ENCODE assay signal across 16 cellular contexts in the genomic region with DNA sequence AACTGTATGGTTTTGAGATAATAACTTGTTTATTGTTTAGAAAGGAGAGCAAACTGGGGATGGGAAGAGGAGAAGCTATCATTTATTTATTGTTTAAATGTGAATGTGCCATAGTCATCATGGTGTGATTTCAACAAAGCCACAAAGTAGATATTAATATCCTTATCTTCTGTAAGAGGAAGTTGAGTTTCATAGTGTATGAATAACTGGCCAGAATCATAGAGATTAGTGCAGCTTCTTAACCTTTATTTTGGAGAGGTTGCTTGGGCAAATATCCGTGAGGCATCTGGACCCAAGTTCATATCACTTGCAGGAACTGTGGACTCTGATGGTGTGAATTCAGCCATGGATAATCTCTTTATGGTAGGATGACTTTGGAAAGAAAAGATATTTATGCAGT. TPM values are rescaled to one million over a fixed set of nuclear protein-coding genes. Genes with fewer than 3 reads are reported as not detected.
DNase-seq lines count a peak whose midpoint lies in the region; ATAC-seq, FAIRE-seq and TF ChIP-seq lines count a peak whose summit lies in the region.
"Had no signal": no experiment of that assay in that cellular context is flagged by ENCODE, and none has a peak within 500 bp of the region (broad histone marks: within the 10 kb centered on the region; RNA-seq: fewer than 3 reads in every experiment).

No MANE protein-coding gene starts in this region.

- WGBS in HepG2 (ENCODE audit: low lambda C conversion rate) = 0% methylated on average over 1 of the region's 1 CpG

- no peaks in the 10 kb centered on the region for H4K20me1 ChIP-seq in HepG2 (ENCODE audit: insufficient read depth, low read length)

- POLR2A ChIA-PET in HepG2 (lab: Yijun Ruan, JAX) = interaction anchor here (1.2 to 3.3 kb wide), 2 partner anchors 10 to 27 kb away, joined by 3 to 19 read pairs; a partner anchor contains a TSS

- DNase-seq in HL-60 (ENCODE audit: low read depth in 1 of 2, low spot score in 1 of 2) = no peak
- DNase-seq in NAMALWA (ENCODE audit: low spot score) = peak; percentile 15
- DNase-seq in SIG-M5 treated with dmso at 0.1 percent for 504 hours (lab: John Stamatoyannopoulos, UW; ENCODE audit: unreplicated experiment) = peak; percentile 68
- no peak for DNase-seq in HepG2 (ENCODE audit: low spot score)
- no peak for DNase-seq in GOT3 (lab: John Stamatoyannopoulos, UW)
- DNase-seq in DMS153 (lab: John Stamatoyannopoulos, UW) = no peak
- no peak for DNase-seq in NCI-H1092 treated with DMSO at 0.1 percent for 48 hours (lab: John Stamatoyannopoulos, UW)
- DNase-seq: ACHN, EL, H9, NCI-H1417 treated with DMSO at 0.1 percent for 48 hours, NCI-H2081, NCI-H2227 treated with DMSO at 0.1 percent for 48 hours, NCI-H526, Peyer's patch, Right ventricle myocardium superior had no signal

- no peak overlapping the region for H3K9ac ChIP-seq in HepG2 (ENCODE audit: insufficient read depth, low read depth, low read length)

- TF ChIP-seq EP300 in HepG2 (IDR thresholded peaks at IDR 0.05; ENCODE audit: low read depth in 2 of 2, low read length in 2 of 2) (no peak), HepG2 (CRISPR knock-in tag; IDR thresholded peaks at IDR 0.05; ENCODE audit: borderline replicate concordance) (no peak)

- no peak for TF ChIP-seq CTCF in HL-60 (IDR thresholded peaks at IDR 0.05; ENCODE audit: insufficient read depth, low read length)
- no peak for TF ChIP-seq CTCF in HepG2 (CRISPR knock-in tag; IDR thresholded peaks at IDR 0.05)

- peaks cover 50% of the 10 kb centered on the region for H3K4me1 ChIP-seq in HepG2 (ENCODE audit: insufficient read depth, low read length)
- H3K4me1 ChIP-seq: Peyer's patch had no signal

- peaks cover 10% of the 10 kb centered on the region; the same call in 1 of the 2 replicates for H3K9me3 ChIP-seq in HepG2 (ENCODE audit: low read length)

- ATAC-seq in HepG2 = peak; percentile 13

- no peaks in the 10 kb centered on the region for H3K27me3 ChIP-seq in HL-60 (ENCODE audit: insufficient read depth, poor library complexity, severe bottlenecking)
- no peaks in the 10 kb centered on the region for H3K27me3 ChIP-seq in HepG2 (ENCODE audit: control insufficient read depth in 1 of 2, insufficient read depth in 2 of 2, low read length in 2 of 2)
- H3K27me3 ChIP-seq: Peyer's patch had no signal

- in situ Hi-C loops in HepG2 (cut with HindIII; ENCODE audit: extremely low pct_ligation_motif_present, low pct_unique_long_range_greater_than_20kb) = no loop called here

- H3K4me2 ChIP-seq in HepG2 (ENCODE audit: low read depth, low read length) = no peak overlapping the region

- no peak for TF ChIP-seq POLR2A in HepG2 (IDR thresholded peaks at IDR 0.05; ENCODE audit: insufficient read depth in 1 of 2, low read depth in 2 of 2, low read length in 2 of 2)

- peak overlapping the region; percentile 9; the same call in 1 of the 2 replicates for H3K27ac ChIP-seq in HL-60 (replicated peaks)
- peak overlapping the region; percentile 31 for H3K27ac ChIP-seq in HepG2 (ENCODE audit: extremely low read length, insufficient read depth, low read length)
- H3K27ac ChIP-seq: Peyer's patch had no signal

- intact Hi-C loops in HepG2 (cut with micrococcal nuclease; ENCODE audit: unreplicated experiment) = no loop called here

- no peak for TF ChIP-seq RAD21 in HepG2 (CRISPR knock-in tag; IDR thresholded peaks at IDR 0.05)

- H3K79me2 ChIP-seq in HepG2 (ENCODE audit: insufficient read depth, low read length) = no peaks in the 10 kb centered on the region

- CTCF ChIA-PET in HepG2 (lab: Yijun Ruan, JAX; ENCODE audit: low intra/inter-chr PET ratio, low total read pairs) = no interaction called here

- no peak overlapping the region for H2AFZ ChIP-seq in HepG2 (ENCODE audit: low read length)

- no peak for FAIRE-seq in HepG2 (lab: Jason Lieb, UNC)

- H3K4me3 ChIP-seq in HL-60 (replicated peaks; ENCODE audit: insufficient read depth, low read length) (no peak overlapping the region), HepG2 (replicated peaks in 1 of 3; ENCODE audit: insufficient read depth in 1 of 3, low read depth in 2 of 3, low read length in 3 of 3) (no peak overlapping the region)
- H3K4me3 ChIP-seq: Peyer's patch had no signal

- BruUV-seq in HepG2 (replicated peaks; lab: Mats Ljungman, UMichigan) = no TSS peak

- no peaks in the 10 kb centered on the region for H3K36me3 ChIP-seq in HepG2 (replicated peaks in 1 of 2; ENCODE audit: control insufficient read depth in 1 of 2, insufficient read depth in 2 of 2, low read length in 2 of 2)
- H3K36me3 ChIP-seq: Peyer's patch had no signal

TF ChIP-seq in HepG2, 621 proteins besides CTCF, POLR2A, EP300 and RAD21 (continues in another document):
- TF ChIP-seq ZSCAN25 (CRISPR knock-in tag; IDR thresholded peaks at IDR 0.05) (no peak), ZNF564 (CRISPR knock-in tag; IDR thresholded peaks at IDR 0.05) (no peak), STAG1 (CRISPR knock-in tag; IDR thresholded peaks at IDR 0.05) (no peak), ZSCAN21 (CRISPR knock-in tag; IDR thresholded peaks at IDR 0.05; ENCODE audit: borderline replicate concordance) (no peak), CHCHD3 (CRISPR knock-in tag; IDR thresholded peaks at IDR 0.05) (no peak)
- TF ChIP-seq, protein P1, sequence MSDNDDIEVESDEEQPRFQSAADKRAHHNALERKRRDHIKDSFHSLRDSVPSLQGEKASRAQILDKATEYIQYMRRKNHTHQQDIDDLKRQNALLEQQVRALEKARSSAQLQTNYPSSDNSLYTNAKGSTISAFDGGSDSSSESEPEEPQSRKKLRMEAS (IDR thresholded peaks at IDR 0.05) = no peak

RNA-seq across cellular contexts. Expression of a gene that starts 26.8 kb away (rescaled TPM):
- total RNA-seq in HepG2 (2016; rRNA removed; fragmentation: Illumina TruSeq; extraction: Trizol) = 1,312 and 2,054 TPM in 2 replicates
- total RNA-seq in HepG2 (2016; cell fraction: cytosol; rRNA removed; fragmentation: Illumina TruSeq; extraction: Trizol; ENCODE audit: low read depth) = 154 and 157 TPM in 2 replicates
- 1,332 and 2,132 TPM in 2 replicates for total RNA-seq in HepG2 (2016; cell fraction: insoluble cytoplasmic fraction; rRNA removed; fragmentation: Illumina TruSeq; extraction: Trizol)
- total RNA-seq in HepG2 (2016; cell fraction: membrane; rRNA removed; fragmentation: Illumina TruSeq; extraction: Trizol) = 312 and 354 TPM in 2 replicates
- 1,314 and 1,505 TPM in 2 replicates for total RNA-seq in HepG2 (2016; cell fraction: nucleus; rRNA removed; fragmentation: Illumina TruSeq; extraction: Trizol)
- polyA plus RNA-seq in HepG2 (2011; rRNA removed) = 1,560 and 1,788 TPM in 2 replicates
- 1,336 TPM in 2 replicates for polyA plus RNA-seq in HepG2 (2011; cell fraction: cytosol; rRNA removed)
- polyA plus RNA-seq in HepG2 (2011; cell fraction: nucleus; rRNA removed) = 253 and 317 TPM in 2 replicates
- polyA plus RNA-seq in HepG2 (2012) = 2,246 and 4,153 TPM in 2 replicates
- 159 and 162 TPM in 2 replicates for polyA plus RNA-seq in HepG2 (2016; cell fraction: cytosol; fragmentation: Illumina TruSeq; extraction: Trizol; ENCODE audit: low read depth)
- 1,264 and 1,284 TPM in 2 replicates for polyA plus RNA-seq in HepG2 (2016; cell fraction: insoluble cytoplasmic fraction; fragmentation: Illumina TruSeq; extraction: Trizol; ENCODE audit: low read depth)
- 279 and 297 TPM in 2 replicates for polyA plus RNA-seq in HepG2 (2016; cell fraction: membrane; fragmentation: Illumina TruSeq; extraction: Trizol; ENCODE audit: low read depth)
- polyA plus RNA-seq in HepG2 (2016; cell fraction: nucleus; fragmentation: Illumina TruSeq; extraction: Trizol; ENCODE audit: insufficient read depth, low read depth) = 2,068 and 2,203 TPM in 2 replicates
- 0.80 and 1,221 TPM in 2 replicates for polyA minus RNA-seq in HepG2 (2011; rRNA and poly(A)+ RNA removed; ENCODE audit: low replicate concordance)
- 3,146 and 3,201 TPM in 2 replicates for polyA minus RNA-seq in HepG2 (2011; cell fraction: cytosol; rRNA and poly(A)+ RNA removed)
- 420 and 665 TPM in 2 replicates for polyA minus RNA-seq in HepG2 (2011; cell fraction: nucleus; rRNA and poly(A)+ RNA removed)
- total RNA-seq: H9 had no signal

RNA-seq across cellular contexts. Expression of a gene that starts 38.2 kb away (rescaled TPM):
- total RNA-seq in HepG2 (2016; rRNA removed; fragmentation: Illumina TruSeq; extraction: Trizol) = 45.0 and 51.7 TPM in 2 replicates
- total RNA-seq in HepG2 (2016; cell fraction: cytosol; rRNA removed; fragmentation: Illumina TruSeq; extraction: Trizol; ENCODE audit: low read depth) = 11.6 and 14.0 TPM in 2 replicates
- 45.7 and 59.8 TPM in 2 replicates for total RNA-seq in HepG2 (2016; cell fraction: insoluble cytoplasmic fraction; rRNA removed; fragmentation: Illumina TruSeq; extraction: Trizol)
- 25.6 and 27.0 TPM in 2 replicates for total RNA-seq in HepG2 (2016; cell fraction: membrane; rRNA removed; fragmentation: Illumina TruSeq; extraction: Trizol)
- 21.7 and 27.0 TPM in 2 replicates for total RNA-seq in HepG2 (2016; cell fraction: nucleus; rRNA removed; fragmentation: Illumina TruSeq; extraction: Trizol)
- 10.0 and 16.8 TPM in 2 replicates for polyA plus RNA-seq in HepG2 (2011; rRNA removed)
- 16.1 and 23.0 TPM in 2 replicates for polyA plus RNA-seq in HepG2 (2011; cell fraction: cytosol; rRNA removed)
- polyA plus RNA-seq in HepG2 (2011; cell fraction: nucleus; rRNA removed) = 6.9 and 7.4 TPM in 2 replicates
- polyA plus RNA-seq in HepG2 (2012) = 17.1 and 21.3 TPM in 2 replicates
- polyA plus RNA-seq in HepG2 (2016; cell fraction: cytosol; fragmentation: Illumina TruSeq; extraction: Trizol; ENCODE audit: low read depth) = 10.2 and 11.1 TPM in 2 replicates
- 58.2 and 68.3 TPM in 2 replicates for polyA plus RNA-seq in HepG2 (2016; cell fraction: insoluble cytoplasmic fraction; fragmentation: Illumina TruSeq; extraction: Trizol; ENCODE audit: low read depth)
- polyA plus RNA-seq in HepG2 (2016; cell fraction: membrane; fragmentation: Illumina TruSeq; extraction: Trizol; ENCODE audit: low read depth) = 21.0 and 21.8 TPM in 2 replicates
- polyA plus RNA-seq in HepG2 (2016; cell fraction: nucleus; fragmentation: Illumina TruSeq; extraction: Trizol; ENCODE audit: insufficient read depth, low read depth) = 28.6 and 30.9 TPM in 2 replicates
- 7.0 and 10.3 TPM in 2 replicates for polyA minus RNA-seq in HepG2 (2011; rRNA and poly(A)+ RNA removed; ENCODE audit: low replicate concordance)
- 10.5 and 11.3 TPM in 2 replicates for polyA minus RNA-seq in HepG2 (2011; cell fraction: cytosol; rRNA and poly(A)+ RNA removed)
- 16.4 and 19.7 TPM in 2 replicates for polyA minus RNA-seq in HepG2 (2011; cell fraction: nucleus; rRNA and poly(A)+ RNA removed)

Comparison
In these comparisons a context has a peak if more than half of its experiments do, and no peak if none do; other contexts are left out.
1. DNase-seq: peak in NAMALWA (single experiment) and SIG-M5 treated with dmso at 0.1 percent for 504 hours (single experiment); none in HL-60 (0 of 2), HepG2 (single experiment), GOT3 (single experiment), DMS153 (single experiment) and NCI-H1092 treated with DMSO at 0.1 percent for 48 hours (single experiment).